ENCODE assay signal across 21 cellular contexts in genomic region chr11:65103476-65103875, GRCh38. TPM values are rescaled to one million over a fixed set of nuclear protein-coding genes. Genes with fewer than 3 reads are reported as not detected.
DNase-seq lines count a peak whose midpoint lies in the region; ATAC-seq and TF ChIP-seq lines count a peak whose summit lies in the region.
"Had no signal": no experiment of that assay in that cellular context is flagged by ENCODE, and none has a peak within 500 bp of the region (broad histone marks: within the 10 kb centered on the region; RNA-seq: fewer than 3 reads in every experiment).

No MANE protein-coding gene starts in this region.

- no peaks in the 10 kb centered on the region for H3K9me3 ChIP-seq in gastrocnemius medialis
- H3K9me3 ChIP-seq: thoracic aorta had no signal

- TF ChIP-seq CTCF in C4-2B (conservative IDR thresholded peaks at IDR 0.05), result no peak
- no peak for TF ChIP-seq CTCF in gastrocnemius medialis (IDR thresholded peaks at IDR 0.05 in 4 of 5, conservative IDR thresholded peaks at IDR 0.05 in 1 of 5)

- peaks cover 0 to 11% of the 10 kb centered on the region in 2 donors for H3K36me3 ChIP-seq in gastrocnemius medialis

- intact Hi-C loops in gastrocnemius medialis (cut with DNase I; ENCODE audit: low total_unique reads), result no loop called here

- in situ Hi-C loops in gastrocnemius medialis (cut with MboI; ENCODE audit: low sequenced_read_pairs in 4 of 4), result no loop called here

- DNase-seq in LHCN-M2 (ENCODE audit: low read depth) (peak; percentile 71), caudate nucleus (lab: John Stamatoyannopoulos, UW) (peak in 1 of 61 donors; percentile 29), gastrocnemius medialis (no peak), NCI-H1436 treated with DMSO at 0.1 percent for 48 hours (lab: John Stamatoyannopoulos, UW) (no peak), kidney tubule cell (ENCODE audit: low spot score) (no peak)
- DNase-seq: activated CD4-positive, alpha-beta T cell treated with anti-CD3 and anti-CD28 coated beads for 48 hours; activated effector memory CD4-positive, alpha-beta T cell treated with Interleukin-2 at 50 U/mL for 16 hours; amniotic stem cell; CD4-positive, alpha-beta memory T cell; DMS53; GDM1; HCEC 1CT; hypothalamus; mammary epithelial cell; NCI-H1105 treated with DMSO at 0.1 percent for 48 hours; NCI-H2107; NCI-H510A treated with DMSO at 0.1 percent for 48 hours had no signal

- peaks cover 46 to 51% of the 10 kb centered on the region in 2 donors for H3K4me1 ChIP-seq in gastrocnemius medialis

- no peaks in the 10 kb centered on the region for H3K27me3 ChIP-seq in gastrocnemius medialis

- no peak for TF ChIP-seq POLR2A in gastrocnemius medialis (IDR thresholded peaks at IDR 0.05)
- no peak for TF ChIP-seq POLR2A in GM18505 (IDR thresholded peaks at IDR 0.05; ENCODE audit: borderline replicate concordance, extremely low read depth, insufficient read depth, insufficient read length)

- H3K4me3 ChIP-seq in gastrocnemius medialis, result no peak overlapping the region
- H3K4me3 ChIP-seq: thoracic aorta had no signal

- H3K27ac ChIP-seq in C4-2B, result peak overlapping the region; percentile 85
- H3K27ac ChIP-seq in caudate nucleus (ENCODE audit: low read depth, low read length), result peak overlapping the region; percentile 92
- H3K27ac ChIP-seq in gastrocnemius medialis, result peak overlapping the region in 3 of 4 donors; percentile 41 to 68 (median 50)

- ATAC-seq in gastrocnemius medialis (no peak), GM18505 (IDR thresholded peaks at IDR 0.05; ENCODE audit: unreplicated experiment) (no peak), GM21447 (IDR thresholded peaks at IDR 0.05; ENCODE audit: unreplicated experiment) (no peak)

RNA-seq across cellular contexts. Expression of gene VPS51, which starts 7.5 kb away (rescaled TPM):
- total RNA-seq in LHCN-M2 (2014; rRNA removed) (111 and 174 TPM in 2 replicates), gastrocnemius medialis (100 to 1,000 TPM; 206 to 515 (median 266) TPM)
- polyA plus RNA-seq in LHCN-M2 (2012), result 46.2 TPM

RNA-seq across cellular contexts. Expression of gene TM7SF2, which starts 8.2 kb away (rescaled TPM):
- 0.96 and 3.3 TPM in 2 replicates for total RNA-seq in LHCN-M2 (2014; rRNA removed)
- polyA plus RNA-seq in LHCN-M2 (2012), result 2.3 TPM
- total RNA-seq in gastrocnemius medialis, result 10 to 100 TPM in 2 of 4 donors, 1 to 10 TPM in 2; 7.3 to 18.4 (median 11.0) TPM

RNA-seq across cellular contexts. Expression of gene ZNHIT2, which starts 14.0 kb away (rescaled TPM):
- total RNA-seq in LHCN-M2 (2014; rRNA removed), result 13.7 and 20.9 TPM in 2 replicates
- polyA plus RNA-seq in LHCN-M2 (2012), result 10.4 TPM
- 10 to 100 TPM; 10.3 to 30.7 (median 24.1) TPM for total RNA-seq in gastrocnemius medialis

RNA-seq across cellular contexts. Expression of gene FAU, which starts 18.5 kb away (rescaled TPM):
- 246 and 445 TPM in 2 replicates for total RNA-seq in LHCN-M2 (2014; rRNA removed)
- polyA plus RNA-seq in LHCN-M2 (2012), result 1,302 TPM
- 100 to 1,000 TPM; 353 to 521 (median 436) TPM for total RNA-seq in gastrocnemius medialis

RNA-seq across cellular contexts. Expression of gene MRPL49, which starts 18.6 kb away (rescaled TPM):
- total RNA-seq in LHCN-M2 (2014; rRNA removed) (58.5 and 68.3 TPM in 2 replicates), gastrocnemius medialis (10 to 100 TPM; 54.9 to 76.5 (median 63.6) TPM)
- 41.6 TPM for polyA plus RNA-seq in LHCN-M2 (2012)
